Comparison of ENCODE assay signal across 18 cellular contexts in the genomic region with DNA sequence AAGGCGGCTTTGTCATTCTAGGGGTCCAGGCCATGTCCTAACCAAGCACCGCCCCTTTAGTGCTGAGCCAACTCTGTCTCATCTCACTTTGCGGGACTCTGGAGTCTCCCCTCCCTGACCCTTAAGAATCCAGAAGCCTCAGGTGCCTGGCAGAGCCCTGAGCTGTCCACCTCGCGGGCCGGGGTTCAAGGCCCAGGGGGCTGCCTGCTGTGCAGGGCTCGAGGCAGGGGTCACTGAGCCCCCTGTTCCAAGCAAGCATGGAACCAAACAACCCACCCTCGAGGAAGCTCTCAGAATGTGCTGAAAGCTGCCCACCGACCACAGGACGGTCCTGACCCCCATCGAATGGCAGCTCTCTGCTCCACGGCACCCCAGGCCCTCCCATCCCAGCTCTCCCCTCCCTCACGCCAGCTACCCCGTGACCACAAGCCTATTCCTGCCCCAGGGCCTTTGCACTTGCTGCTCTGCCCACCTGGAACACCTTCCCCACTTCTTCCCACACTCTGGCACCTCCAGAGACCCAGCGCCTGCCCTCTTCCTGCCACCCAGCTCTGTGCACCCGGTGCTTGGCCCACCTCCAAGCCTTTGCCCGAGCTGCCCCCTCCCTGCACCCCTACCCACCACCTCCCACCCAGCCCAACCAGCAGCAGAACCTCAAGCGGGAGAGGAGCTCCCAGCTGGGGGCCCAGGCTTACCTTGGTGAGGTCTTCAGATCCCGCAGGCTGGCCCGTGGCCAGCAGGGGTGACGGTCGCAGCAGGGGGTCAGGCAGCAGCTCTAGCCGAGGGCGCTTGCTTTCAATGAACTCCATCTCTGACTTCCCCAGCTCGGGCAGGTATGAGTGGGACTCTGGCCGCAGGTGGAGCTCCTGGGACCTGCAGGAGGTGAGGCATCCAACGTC.
"Had no signal": no experiment of that assay in that cellular context is flagged by ENCODE, and none has a peak within 500 bp of the region (broad histone marks: within the 10 kb centered on the region; RNA-seq: fewer than 3 reads in every experiment).

No MANE protein-coding gene starts in this region.

- H3K9me3 ChIP-seq: suprapubic skin, transverse colon, uterus had no signal

- ATAC-seq: activated CD8-positive, alpha-beta T cell treated with anti-CD3 and anti-CD28 coated beads for 36 hours; left lobe of liver; stimulated activated naive CD8-positive, alpha-beta T cell treated with anti-CD3 and anti-CD28 coated beads, Interleukin-15, amount 100 ng/mL, for 72 hours; T-cell had no signal

- H3K4me3 ChIP-seq: dorsolateral prefrontal cortex, suprapubic skin, transverse colon, uterus had no signal

- H3K36me3 ChIP-seq: uterus had no signal

- H3K27ac ChIP-seq: suprapubic skin, uterus had no signal

- H3K27me3 ChIP-seq: dorsolateral prefrontal cortex, suprapubic skin, transverse colon, uterus had no signal

- DNase-seq: activated CD4-positive, alpha-beta T cell treated with anti-CD3 and anti-CD28 coated beads, Interleukin-2, amount 10 ng/mL, durations not matched to agents 24 days and 14 days; activated CD8-positive, alpha-beta T cell treated with anti-CD3 and anti-CD28 coated beads for 36 hours; activated T-cell treated with anti-CD3 and anti-CD28 coated beads, Interleukin-2, amount 50 U/mL, for 1 hour; dorsolateral prefrontal cortex; foreskin fibroblast; hypothalamus; islet precursor cell; mammary epithelial cell; nephron progenitor cell; retina; stimulated activated CD4-positive, alpha-beta T cell treated with anti-CD3 and anti-CD28 coated beads, Interleukin-2, amount 100 ng/mL, for 24 hours; stimulated activated naive CD8-positive, alpha-beta T cell treated with anti-CD3 and anti-CD28 coated beads, Interleukin-15, amount 100 ng/mL, for 72 hours; T-cell; T1000; transverse colon; uterus had no signal
